7 cellular contexts compared by ENCODE assay signal in genomic region chr22:42270512-42271190, GRCh38.
A peak's percentile ranks its signal among the peaks of the same experiment; 100 is the strongest.
DNase-seq lines count a peak whose midpoint lies in the region; ATAC-seq and TF ChIP-seq lines count a peak whose summit lies in the region.

Gene TCF20, minus strand, starts transcription at chr22:42270653. Its CDS starts 55,348 bp downstream, at chr22:42215305.

- DNase-seq in NCI-H1930 (lab: John Stamatoyannopoulos, UW): peak; percentile 32 to 77
- DNase-seq in T47D (ENCODE audit: low read depth in 1 of 2, low spot score in 1 of 2): peak; percentile 78 to 93
- peak; percentile 95 for DNase-seq in iPS-NIHi11 (ENCODE audit: low spot score)

- H3K27ac ChIP-seq in VCaP (peak within 1 kb of the TSS; percentile 95), skin epidermis (peak within 1 kb of the TSS; percentile 43 to 97 (median 93))

- TF ChIP-seq CTCF in VCaP (conservative IDR thresholded peaks at IDR 0.05): no peak

- in situ Hi-C loops in T47D (cut with HindIII; ENCODE audit: low pct_unique_long_range_greater_than_20kb, low sequenced_read_pairs): no loop called here

- ATAC-seq in GM18502 (IDR thresholded peaks at IDR 0.05; ENCODE audit: poor library complexity, unreplicated experiment) (peak; percentile 70), HG02763 (IDR thresholded peaks at IDR 0.05; ENCODE audit: unreplicated experiment) (peak; percentile 64)

- peak within 1 kb of the TSS; percentile 95 to 99 (median 98) for H3K4me3 ChIP-seq in skin epidermis

Comparison
In these comparisons a context has a peak if more than half of its experiments do, and no peak if none do; other contexts are left out.
1. Peak in every context shown above with its lines: DNase-seq, ATAC-seq, H3K4me3 ChIP-seq and H3K27ac ChIP-seq.